10 cellular contexts compared by ENCODE assay signal in genomic region chr21:42570841-42571387, GRCh38. TPM values are rescaled to one million over a fixed set of nuclear protein-coding genes. Genes with fewer than 3 reads are reported as not detected.
A peak's percentile ranks its signal among the peaks of the same experiment; 100 is the strongest.
DNase-seq lines count a peak whose midpoint lies in the region; ATAC-seq, FAIRE-seq and TF ChIP-seq lines count a peak whose summit lies in the region.
"Had no signal": no experiment of that assay in that cellular context is flagged by ENCODE, and none has a peak within 500 bp of the region (broad histone marks: within the 10 kb centered on the region; RNA-seq: fewer than 3 reads in every experiment).

No MANE protein-coding gene starts in this region.

- H2BK5ac ChIP-seq in mesendoderm (ENCODE audit: low read length), result no peak overlapping the region

- 70% methylated on average over 5 of the region's 20 CpGs for WGBS in right lobe of liver (ENCODE audit: insufficient coverage, low coverage, low lambda C conversion rate, missing lambda C conversion rate)
- WGBS in HepG2 (ENCODE audit: low lambda C conversion rate), result 60% methylated on average over 9 of the region's 20 CpGs
- WGBS in mesendoderm (ENCODE audit: extremely low coverage, insufficient coverage, low lambda C conversion rate), result no CpG with 5 or more reads among the region's 20 CpGs

- no peak for TF ChIP-seq CTCF in right lobe of liver (IDR thresholded peaks at IDR 0.05)
- no peak for TF ChIP-seq CTCF in HepG2 (CRISPR knock-in tag; IDR thresholded peaks at IDR 0.05)
- no peak for TF ChIP-seq CTCF in foreskin keratinocyte (conservative IDR thresholded peaks at IDR 0.05)

- H3K4me2 ChIP-seq in HepG2 (ENCODE audit: low read depth, low read length), result no peak overlapping the region
- H3K4me2 ChIP-seq in mesendoderm (ENCODE audit: low read length), result no peak overlapping the region

- H3K27me3 ChIP-seq in right lobe of liver (no peaks in the 10 kb centered on the region), HepG2 (ENCODE audit: control insufficient read depth in 1 of 2, insufficient read depth in 2 of 2, low read length in 2 of 2) (peaks cover 2 to 7% of the 10 kb centered on the region in 2 experiments; a peak in 3 of 5 replicates), mesendoderm (ENCODE audit: insufficient read depth, low read length, poor library complexity) (no peaks in the 10 kb centered on the region), foreskin keratinocyte (no peaks in the 10 kb centered on the region)

- BruUV-seq in HepG2 (replicated peaks; lab: Mats Ljungman, UMichigan), result no TSS peak

- no peaks in the 10 kb centered on the region for H3K79me2 ChIP-seq in HepG2 (ENCODE audit: insufficient read depth, low read length)
- no peaks in the 10 kb centered on the region for H3K79me2 ChIP-seq in mesendoderm (ENCODE audit: control insufficient read depth, insufficient read depth, low read length)

- no peak overlapping the region for H4K8ac ChIP-seq in mesendoderm (ENCODE audit: low read depth, low read length)

- H3K36me3 ChIP-seq in right lobe of liver (peaks cover 0 to 6% (median 0%) of the 10 kb centered on the region in 4 donors), HepG2 (replicated peaks in 1 of 2; ENCODE audit: control insufficient read depth in 1 of 2, insufficient read depth in 2 of 2, low read length in 2 of 2) (no peaks in the 10 kb centered on the region), mesendoderm (ENCODE audit: control insufficient read depth, insufficient read depth, low read length) (no peaks in the 10 kb centered on the region)

- no peak for TF ChIP-seq POLR2A in right lobe of liver (IDR thresholded peaks at IDR 0.05)
- TF ChIP-seq POLR2A in HepG2 (IDR thresholded peaks at IDR 0.05; ENCODE audit: insufficient read depth in 1 of 2, low read depth in 2 of 2, low read length in 2 of 2), result no peak

- H3K36me3 Mint-ChIP-seq in activated CD8-positive, alpha-beta memory T cell treated with anti-CD3 and anti-CD28 coated beads, Interleukin-2, amount 10 ng/mL, durations not matched to agents 7 days and 5 days, result peaks cover 1% of the 10 kb centered on the region

- H3K4me1 ChIP-seq in right lobe of liver (no peaks in the 10 kb centered on the region), HepG2 (ENCODE audit: insufficient read depth, low read length) (no peaks in the 10 kb centered on the region), mesendoderm (ENCODE audit: control insufficient read depth, low read depth, low read length) (no peaks in the 10 kb centered on the region), foreskin keratinocyte (no peaks in the 10 kb centered on the region)

- no peak overlapping the region for H3K4ac ChIP-seq in mesendoderm (ENCODE audit: low read depth, low read length)

- H2BK15ac ChIP-seq in mesendoderm (replicated peaks; ENCODE audit: low read depth), result no peak overlapping the region

- no peak for FAIRE-seq in HepG2 (lab: Jason Lieb, UNC)

- H3K9ac ChIP-seq in HepG2 (ENCODE audit: insufficient read depth, low read depth, low read length) (no peak overlapping the region), mesendoderm (ENCODE audit: low read length) (no peak overlapping the region)

- no peak overlapping the region for H3K56ac ChIP-seq in mesendoderm (ENCODE audit: low read length)

- H2AK5ac ChIP-seq in mesendoderm (ENCODE audit: low read length), result no peak overlapping the region

- no peak overlapping the region for H3K27ac ChIP-seq in right lobe of liver
- no peak overlapping the region for H3K27ac ChIP-seq in HepG2 (ENCODE audit: extremely low read length, insufficient read depth, low read length)
- H3K27ac ChIP-seq in mesendoderm (ENCODE audit: low read depth, low read length), result no peak overlapping the region
- no peak overlapping the region for H3K27ac ChIP-seq in foreskin keratinocyte

- no peak for TF ChIP-seq EP300 in HepG2 (IDR thresholded peaks at IDR 0.05; ENCODE audit: low read depth in 2 of 2, low read length in 2 of 2)
- no peak for TF ChIP-seq EP300 in HepG2 (CRISPR knock-in tag; IDR thresholded peaks at IDR 0.05; ENCODE audit: borderline replicate concordance)

- no peaks in the 10 kb centered on the region for H3K9me3 ChIP-seq in right lobe of liver
- H3K9me3 ChIP-seq in HepG2 (ENCODE audit: low read length), result no peaks in the 10 kb centered on the region

- CTCF ChIA-PET in HepG2 (lab: Yijun Ruan, JAX; ENCODE audit: low intra/inter-chr PET ratio, low total read pairs), result no interaction called here
- CTCF ChIA-PET in activated CD8-positive, alpha-beta memory T cell treated with anti-CD3 and anti-CD28 coated beads, Interleukin-2, amount 10 ng/mL, durations not matched to agents 7 days and 5 days (lab: Charles Lee), result no interaction called here

- H3K27ac Mint-ChIP-seq in activated CD8-positive, alpha-beta memory T cell treated with anti-CD3 and anti-CD28 coated beads, Interleukin-2, amount 10 ng/mL, durations not matched to agents 7 days and 5 days, result no peak overlapping the region

- no peaks in the 10 kb centered on the region for H3K27me3 Mint-ChIP-seq in activated CD8-positive, alpha-beta memory T cell treated with anti-CD3 and anti-CD28 coated beads, Interleukin-2, amount 10 ng/mL, durations not matched to agents 7 days and 5 days

- TF ChIP-seq RAD21 in HepG2 (CRISPR knock-in tag; IDR thresholded peaks at IDR 0.05), result no peak

- no peaks in the 10 kb centered on the region for H3K79me1 ChIP-seq in mesendoderm (ENCODE audit: low read length)

- H3K18ac ChIP-seq in mesendoderm (ENCODE audit: low read length), result no peak overlapping the region

- H4K20me1 ChIP-seq in HepG2 (ENCODE audit: insufficient read depth, low read length), result no peaks in the 10 kb centered on the region

- DNase-seq in right lobe of liver, result peak; percentile 15 to 49 (median 46)
- no peak for DNase-seq in HepG2 (ENCODE audit: low spot score)
- peak; percentile 33 for DNase-seq in activated CD8-positive, alpha-beta memory T cell treated with anti-CD3 and anti-CD28 coated beads, Interleukin-2, amount 10 ng/mL, durations not matched to agents 7 days and 5 days
- peak; percentile 34 for DNase-seq in mesendoderm
- DNase-seq in foreskin keratinocyte, result no peak
- DNase-seq: Karpas-422 had no signal

- ATAC-seq in right lobe of liver (peak; percentile 8 to 31 (median 13)), HepG2 (no peak), foreskin keratinocyte (no peak), GM18498 (IDR thresholded peaks at IDR 0.05; ENCODE audit: unreplicated experiment) (no peak), GM18502 (IDR thresholded peaks at IDR 0.05; ENCODE audit: poor library complexity, unreplicated experiment) (no peak), HG03135 (IDR thresholded peaks at IDR 0.05; ENCODE audit: unreplicated experiment) (no peak)
- ATAC-seq in activated CD8-positive, alpha-beta memory T cell treated with anti-CD3 and anti-CD28 coated beads, Interleukin-2, amount 10 ng/mL, durations not matched to agents 7 days and 5 days, result no peak

- intact Hi-C loops in right lobe of liver (cut with DNase I), result no loop called here
- intact Hi-C loops in HepG2 (cut with micrococcal nuclease; ENCODE audit: unreplicated experiment), result loop anchor here (5.0 kb wide), 1 partner anchor 44 kb away; no protein-coding TSS in a partner anchor

- in situ Hi-C loops in HepG2 (cut with HindIII; ENCODE audit: extremely low pct_ligation_motif_present, low pct_unique_long_range_greater_than_20kb), result no loop called here

- H2BK120ac ChIP-seq in mesendoderm (ENCODE audit: low read depth, low read length), result no peak overlapping the region

- H3K23ac ChIP-seq in mesendoderm (ENCODE audit: low read length), result no peak overlapping the region

- POLR2A ChIA-PET in HepG2 (lab: Yijun Ruan, JAX), result no interaction called here

- no peaks in the 10 kb centered on the region for H3K9me3 Mint-ChIP-seq in activated CD8-positive, alpha-beta memory T cell treated with anti-CD3 and anti-CD28 coated beads, Interleukin-2, amount 10 ng/mL, durations not matched to agents 7 days and 5 days (ENCODE audit: low read depth)

- H2AFZ ChIP-seq in HepG2 (ENCODE audit: low read length), result no peak overlapping the region

- H3K4me3 ChIP-seq in right lobe of liver (no peak overlapping the region), HepG2 (replicated peaks in 1 of 3; ENCODE audit: insufficient read depth in 1 of 3, low read depth in 2 of 3, low read length in 3 of 3) (no peak overlapping the region), mesendoderm (ENCODE audit: low read length) (no peak overlapping the region)

- H4K5ac ChIP-seq in mesendoderm (ENCODE audit: low read length), result no peak overlapping the region

- no peaks in the 10 kb centered on the region for H3K4me1 Mint-ChIP-seq in activated CD8-positive, alpha-beta memory T cell treated with anti-CD3 and anti-CD28 coated beads, Interleukin-2, amount 10 ng/mL, durations not matched to agents 7 days and 5 days

- no peak overlapping the region for H3K4me3 Mint-ChIP-seq in activated CD8-positive, alpha-beta memory T cell treated with anti-CD3 and anti-CD28 coated beads, Interleukin-2, amount 10 ng/mL, durations not matched to agents 7 days and 5 days
- H3K4me3 Mint-ChIP-seq: CD14-positive monocyte had no signal

RNA-seq across cellular contexts. Expression of gene SLC37A1, which starts 57.3 kb away (rescaled TPM):
- total RNA-seq in right lobe of liver (10 to 100 TPM in 1 of 6 experiments, 1 to 10 TPM in 5; 2.5 to 10.8 (median 6.2) TPM), HepG2 (2016; rRNA removed; fragmentation: Illumina TruSeq; extraction: Trizol) (0.17 and 0.40 TPM in 2 replicates), foreskin keratinocyte (5.4 and 7.5 TPM in 2 replicates)
- 0.18 TPM in 1 of 2 replicates, not detected in the other for total RNA-seq in HepG2 (2016; cell fraction: cytosol; rRNA removed; fragmentation: Illumina TruSeq; extraction: Trizol; ENCODE audit: low read depth)
- total RNA-seq in HepG2 (2016; cell fraction: insoluble cytoplasmic fraction; rRNA removed; fragmentation: Illumina TruSeq; extraction: Trizol), result 0.10 and 0.28 TPM in 2 replicates
- 0.31 and 0.48 TPM in 2 replicates for total RNA-seq in HepG2 (2016; cell fraction: membrane; rRNA removed; fragmentation: Illumina TruSeq; extraction: Trizol)
- total RNA-seq in HepG2 (2016; cell fraction: nucleus; rRNA removed; fragmentation: Illumina TruSeq; extraction: Trizol), result 0.31 and 0.34 TPM in 2 replicates
- polyA plus RNA-seq in HepG2 (2011; rRNA removed) (0.14 and 0.22 TPM in 2 replicates), foreskin keratinocyte (3.2 and 3.5 TPM in 2 replicates)
- polyA plus RNA-seq in HepG2 (2011; cell fraction: cytosol; rRNA removed), result 0.12 and 0.14 TPM in 2 replicates
- 0.19 and 0.29 TPM in 2 replicates for polyA plus RNA-seq in HepG2 (2011; cell fraction: nucleus; rRNA removed)
- polyA plus RNA-seq in HepG2 (2012), result 0.13 and 0.28 TPM in 2 replicates
- 0.18 and 0.58 TPM in 2 replicates for polyA plus RNA-seq in HepG2 (2016; cell fraction: cytosol; fragmentation: Illumina TruSeq; extraction: Trizol; ENCODE audit: low read depth)
- 0.12 and 0.25 TPM in 2 replicates for polyA plus RNA-seq in HepG2 (2016; cell fraction: insoluble cytoplasmic fraction; fragmentation: Illumina TruSeq; extraction: Trizol; ENCODE audit: low read depth)
- 0.35 and 0.40 TPM in 2 replicates for polyA plus RNA-seq in HepG2 (2016; cell fraction: membrane; fragmentation: Illumina TruSeq; extraction: Trizol; ENCODE audit: low read depth)
- 0.37 and 0.70 TPM in 2 replicates for polyA plus RNA-seq in HepG2 (2016; cell fraction: nucleus; fragmentation: Illumina TruSeq; extraction: Trizol; ENCODE audit: insufficient read depth, low read depth)
- polyA minus RNA-seq in HepG2 (2011; rRNA and poly(A)+ RNA removed; ENCODE audit: low replicate concordance), result 0.80 and 7.9 TPM in 2 replicates
- polyA minus RNA-seq in HepG2 (2011; cell fraction: cytosol; rRNA and poly(A)+ RNA removed), result 0.49 TPM in 1 of 2 replicates, not detected in the other
- polyA minus RNA-seq in HepG2 (2011; cell fraction: nucleus; rRNA and poly(A)+ RNA removed), result 0.12 and 0.39 TPM in 2 replicates
- 10 to 100 TPM; 14.0 to 14.8 TPM for total RNA-seq in activated CD8-positive, alpha-beta memory T cell treated with anti-CD3 and anti-CD28 coated beads, Interleukin-2, amount 10 ng/mL, durations not matched to agents 7 days and 5 days
- polyA plus RNA-seq in mesendoderm (2013, experiment 1 of 2), result 15.0 TPM
- 16.0 TPM for polyA plus RNA-seq in mesendoderm (2013, experiment 2 of 2)

Comparison
In these comparisons a context has a peak if more than half of its experiments do, and no peak if none do; other contexts are left out.
1. ATAC-seq: peak in right lobe of liver (4 of 4); none in HepG2 (single experiment), activated CD8-positive, alpha-beta memory T cell treated with anti-CD3 and anti-CD28 coated beads, Interleukin-2, amount 10 ng/mL, durations not matched to agents 7 days and 5 days (single experiment), foreskin keratinocyte (single experiment), GM18498 (single experiment), GM18502 (single experiment) and HG03135 (single experiment).
2. DNase-seq: peak in right lobe of liver (3 of 3), activated CD8-positive, alpha-beta memory T cell treated with anti-CD3 and anti-CD28 coated beads, Interleukin-2, amount 10 ng/mL, durations not matched to agents 7 days and 5 days (single experiment) and mesendoderm (single experiment); none in HepG2 (single experiment) and foreskin keratinocyte (0 of 2).